Comparison of ENCODE assay signal across 15 cellular contexts in genomic region chr3:197181751-197182150, GRCh38.
DNase-seq lines count a peak whose midpoint lies in the region; ATAC-seq and TF ChIP-seq lines count a peak whose summit lies in the region.
"Had no signal": no experiment of that assay in that cellular context is flagged by ENCODE, and none has a peak within 500 bp of the region (broad histone marks: within the 10 kb centered on the region; RNA-seq: fewer than 3 reads in every experiment).

No MANE protein-coding gene starts in this region.

- 61% methylated on average over 6 of the region's 6 CpGs for WGBS in esophagus muscularis mucosa

- no peaks in the 10 kb centered on the region for H3K9me3 Mint-ChIP-seq in chondrocyte (ENCODE audit: low read depth)
- H3K9me3 Mint-ChIP-seq: CD4-positive, CD25-positive, alpha-beta regulatory T cell had no signal

- no peaks in the 10 kb centered on the region for H3K27me3 Mint-ChIP-seq in chondrocyte (ENCODE audit: low read depth)
- H3K27me3 Mint-ChIP-seq: CD4-positive, CD25-positive, alpha-beta regulatory T cell had no signal

- no peak for TF ChIP-seq EP300 in esophagus muscularis mucosa (IDR thresholded peaks at IDR 0.05)

- H3K27me3 ChIP-seq in BE2C (no peaks in the 10 kb centered on the region), lower lobe of right lung (ENCODE audit: low read depth) (no peaks in the 10 kb centered on the region), esophagus muscularis mucosa (no peaks in the 10 kb centered on the region)
- H3K27me3 ChIP-seq: transverse colon had no signal

- H3K36me3 ChIP-seq in BE2C: peaks cover 7% of the 10 kb centered on the region
- peaks cover 3% of the 10 kb centered on the region for H3K36me3 ChIP-seq in lower lobe of right lung
- no peaks in the 10 kb centered on the region for H3K36me3 ChIP-seq in esophagus muscularis mucosa
- H3K36me3 ChIP-seq: transverse colon had no signal

- DNase-seq in BE2C (peak; percentile 64), NAMALWA (ENCODE audit: low spot score) (peak; percentile 87), chondrocyte (ENCODE audit: low spot score) (no peak), lower lobe of right lung (peak; percentile 59), medulla oblongata (ENCODE audit: extremely low spot score) (no peak), esophagus muscularis mucosa (ENCODE audit: extremely low spot score) (no peak)
- DNase-seq in NK-92 treated with Interleukin-12 subunit alpha and Interleukin-12 subunit beta, amount 100 ng/mL, for 24 hours (lab: John Stamatoyannopoulos, UW): no peak
- DNase-seq: activated CD4-positive, alpha-beta T cell treated with anti-CD3 and anti-CD28 coated beads for 4 hours; activated effector memory CD4-positive, alpha-beta T cell treated with Interleukin-2 at 50 U/mL for 16 hours; CD4-positive, CD25-positive, alpha-beta regulatory T cell; mucosa of descending colon; NCI-H446 treated with DMSO at 0.1 percent for 48 hours; SHP77 treated with DMSO at 0.1 percent for 48 hours; transverse colon had no signal

- H3K27ac Mint-ChIP-seq in chondrocyte (ENCODE audit: unreplicated experiment): peak overlapping the region; percentile 79
- H3K27ac Mint-ChIP-seq: CD4-positive, CD25-positive, alpha-beta regulatory T cell had no signal

- peak overlapping the region; percentile 63 for H3K4me3 ChIP-seq in BE2C (ENCODE audit: low read depth, low read length)
- H3K4me3 ChIP-seq in lower lobe of right lung: no peak overlapping the region
- H3K4me3 ChIP-seq in esophagus muscularis mucosa: no peak overlapping the region
- H3K4me3 ChIP-seq: mucosa of descending colon, transverse colon had no signal

- no peak for TF ChIP-seq CTCF in BE2C (IDR thresholded peaks at IDR 0.05; ENCODE audit: low read depth, low read length)
- no peak for TF ChIP-seq CTCF in chondrocyte (IDR thresholded peaks at IDR 0.05)
- no peak for TF ChIP-seq CTCF in lower lobe of right lung (IDR thresholded peaks at IDR 0.05)
- TF ChIP-seq CTCF in esophagus muscularis mucosa (IDR thresholded peaks at IDR 0.05): no peak

- peak overlapping the region; percentile 11 for H3K4me3 Mint-ChIP-seq in chondrocyte (ENCODE audit: unreplicated experiment)
- H3K4me3 Mint-ChIP-seq: CD4-positive, CD25-positive, alpha-beta regulatory T cell had no signal

- H3K9me3 ChIP-seq in BE2C (no peaks in the 10 kb centered on the region), lower lobe of right lung (no peaks in the 10 kb centered on the region), esophagus muscularis mucosa (no peaks in the 10 kb centered on the region)
- H3K9me3 ChIP-seq: mucosa of descending colon, transverse colon had no signal

- H3K27ac ChIP-seq in lower lobe of right lung: no peak overlapping the region
- H3K27ac ChIP-seq in esophagus muscularis mucosa (replicated peaks in 1 of 4): no peak overlapping the region
- H3K27ac ChIP-seq: transverse colon had no signal

- H3K36me3 Mint-ChIP-seq in chondrocyte (ENCODE audit: low read depth): peaks cover 2% of the 10 kb centered on the region

- TF ChIP-seq POLR2A in esophagus muscularis mucosa (IDR thresholded peaks at IDR 0.05; ENCODE audit: low read depth): no peak

- ATAC-seq in lower lobe of right lung (peak; percentile 45 to 70), HG03108 (IDR thresholded peaks at IDR 0.05; ENCODE audit: unreplicated experiment) (no peak)
- ATAC-seq: mucosa of descending colon had no signal

- H3K4me1 ChIP-seq in BE2C: peaks cover 23% of the 10 kb centered on the region
- no peaks in the 10 kb centered on the region for H3K4me1 ChIP-seq in lower lobe of right lung
- H3K4me1 ChIP-seq in esophagus muscularis mucosa: peaks cover 0 to 5% (median 0%) of the 10 kb centered on the region in 4 donors
- H3K4me1 ChIP-seq: transverse colon had no signal

- peaks cover 36% of the 10 kb centered on the region for H3K4me1 Mint-ChIP-seq in chondrocyte (ENCODE audit: low read depth)

- intact Hi-C loops in lower lobe of right lung (cut with DNase I): no loop called here
- intact Hi-C loops in esophagus muscularis mucosa (cut with DNase I): loop anchor here (10.0 kb wide), 1 partner anchor 177 kb away; no protein-coding TSS in a partner anchor

Comparison
In these comparisons a context has a peak if more than half of its experiments do, and no peak if none do; other contexts are left out.
1. DNase-seq: peak in BE2C (single experiment), NAMALWA (single experiment) and lower lobe of right lung (single experiment); none in chondrocyte (single experiment), NK-92 treated with Interleukin-12 subunit alpha and Interleukin-12 subunit beta, amount 100 ng/mL, for 24 hours (single experiment), medulla oblongata (single experiment) and esophagus muscularis mucosa (single experiment).